ENCODE assay signal across 1 cellular context in genomic region chr17:82301300-82301915, GRCh38.
TF ChIP-seq lines count a peak whose summit lies in the region.

No MANE protein-coding gene starts in this region.

TF ChIP-seq in A549, 52 proteins besides CTCF, POLR2A, EP300 and RAD21 (continued from another document):
- TF ChIP-seq MAX (IDR thresholded peaks at IDR 0.05) (no peak), ZFP36 (IDR thresholded peaks at IDR 0.05; ENCODE audit: borderline replicate concordance, partially characterized antibody) (no peak), HEYL (CRISPR knock-in tag; IDR thresholded peaks at IDR 0.05) (no peak), SREBF2 (IDR thresholded peaks at IDR 0.05) (no peak), KDM5A (IDR thresholded peaks at IDR 0.05) (no peak), PHF8 (IDR thresholded peaks at IDR 0.05; ENCODE audit: borderline replicate concordance, low read depth) (no peak), EHF (CRISPR knock-in tag; IDR thresholded peaks at IDR 0.05) (no peak), NFE2L2 (conservative IDR thresholded peaks at IDR 0.05; ENCODE audit: low read length) (no peak), RNF2 (IDR thresholded peaks at IDR 0.05; ENCODE audit: borderline replicate concordance, low read depth) (no peak), JUNB (IDR thresholded peaks at IDR 0.05) (no peak)
